Comparison of ENCODE assay signal across 20 cellular contexts in the genomic region with DNA sequence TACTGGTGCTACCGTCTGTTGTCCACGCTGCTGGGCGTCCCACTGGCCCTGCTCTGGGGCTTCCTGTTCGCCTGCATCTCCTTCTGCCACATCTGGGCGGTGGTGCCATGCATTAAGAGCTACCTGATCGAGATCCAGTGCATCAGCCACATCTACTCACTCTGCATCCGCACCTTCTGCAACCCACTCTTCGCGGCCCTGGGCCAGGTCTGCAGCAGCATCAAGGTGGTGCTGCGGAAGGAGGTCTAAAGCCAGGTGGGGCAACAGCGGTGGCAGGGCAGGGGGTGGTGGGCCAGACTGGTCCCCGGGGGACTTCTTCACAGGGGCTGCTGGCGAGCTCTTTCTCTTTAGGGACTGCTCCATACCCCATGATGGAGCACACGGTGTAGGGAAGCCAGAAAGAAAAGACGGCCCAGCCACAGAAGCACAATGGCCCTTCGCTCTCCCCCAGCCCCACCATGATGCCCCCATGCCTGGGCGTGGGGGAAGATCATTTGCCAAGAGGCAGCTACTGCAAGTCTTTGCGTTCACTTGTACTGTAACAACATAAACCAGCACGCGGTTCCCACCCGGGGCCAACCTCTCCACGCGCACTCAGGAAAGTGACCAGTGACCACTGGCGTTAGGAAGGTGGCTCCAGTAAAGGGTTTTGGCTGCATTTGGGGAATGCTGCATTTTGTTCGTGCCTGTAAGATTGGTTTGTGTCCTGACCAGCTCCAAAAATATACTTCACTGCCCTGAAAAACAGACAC. TPM values are rescaled to one million over a fixed set of nuclear protein-coding genes. Genes with fewer than 3 reads are reported as not detected.
DNase-seq lines count a peak whose midpoint lies in the region; ATAC-seq and TF ChIP-seq lines count a peak whose summit lies in the region.
"Had no signal": no experiment of that assay in that cellular context is flagged by ENCODE, and none has a peak within 500 bp of the region (broad histone marks: within the 10 kb centered on the region; RNA-seq: fewer than 3 reads in every experiment).

No MANE protein-coding gene starts in this region.

- H4K8ac ChIP-seq in neuronal stem cell (ENCODE audit: low read depth, low read length), result no peak overlapping the region

- no peak for ATAC-seq in left colon
- ATAC-seq: GM12878 had no signal

- H3K4ac ChIP-seq in neuronal stem cell (ENCODE audit: low read length), result no peak overlapping the region

- H3K4me3 ChIP-seq in SJSA1, result no peak overlapping the region
- no peak overlapping the region for H3K4me3 ChIP-seq in neuronal stem cell (ENCODE audit: low read length in 2 of 2)
- H3K4me3 ChIP-seq: BLaER1, GM12878, HAP-1 had no signal

- intact Hi-C loops in activated naive CD4-positive, alpha-beta T cell treated with anti-CD3 and anti-CD28 coated beads for 36 hours (cut with micrococcal nuclease), result no loop called here
- intact Hi-C loops in left colon (cut with DNase I, micrococcal nuclease), result no loop called here

- no peaks in the 10 kb centered on the region for H3K9me3 Mint-ChIP-seq in activated naive CD4-positive, alpha-beta T cell treated with anti-CD3 and anti-CD28 coated beads, Interleukin-2, amount 10 ng/mL, durations not matched to agents 7 days and 5 days
- H3K9me3 Mint-ChIP-seq in activated naive CD4-positive, alpha-beta T cell treated with anti-CD3 and anti-CD28 coated beads for 36 hours, result no peaks in the 10 kb centered on the region

- H3K36me3 ChIP-seq in SJSA1 (peaks cover 2% of the 10 kb centered on the region; the same call in 1 of the 2 replicates), neuronal stem cell (replicated peaks in 1 of 2; ENCODE audit: control insufficient read depth in 2 of 2, insufficient read depth in 2 of 2, low read length in 2 of 2) (no peaks in the 10 kb centered on the region)
- H3K36me3 ChIP-seq: BLaER1, HAP-1 had no signal

- no peak overlapping the region for H3K23ac ChIP-seq in neuronal stem cell (ENCODE audit: low read depth, low read length, poor library complexity)

- H3K18ac ChIP-seq in neuronal stem cell (ENCODE audit: low read length), result peak overlapping the region; percentile 77

- TF ChIP-seq POLR2A in erythroblast (IDR thresholded peaks at IDR 0.05; ENCODE audit: low read length), result no peak

- H3K27me3 ChIP-seq in SJSA1 (replicated peaks), result no peaks in the 10 kb centered on the region
- no peaks in the 10 kb centered on the region for H3K27me3 ChIP-seq in neuronal stem cell (ENCODE audit: control insufficient read depth in 3 of 3, insufficient read depth in 3 of 3, low read depth in 1 of 3, low read length in 3 of 3)
- H3K27me3 ChIP-seq: BLaER1 had no signal

- no peak overlapping the region for H2BK120ac ChIP-seq in neuronal stem cell (ENCODE audit: low read depth, low read length)

- H2AK5ac ChIP-seq in neuronal stem cell (ENCODE audit: low read depth, low read length), result peak overlapping the region; percentile 28

- peak; percentile 17 for DNase-seq in activated naive CD4-positive, alpha-beta T cell treated with anti-CD3 and anti-CD28 coated beads, Interleukin-2, amount 10 ng/mL, durations not matched to agents 7 days and 5 days
- no peak for DNase-seq in activated naive CD4-positive, alpha-beta T cell treated with anti-CD3 and anti-CD28 coated beads for 36 hours
- DNase-seq in EH (ENCODE audit: low read depth) (peak; percentile 35), SJSA1 (ENCODE audit: low read depth in 1 of 2, low spot score in 2 of 2) (no peak), neuronal stem cell (ENCODE audit: low spot score) (no peak), erythroblast (lab: John Stamatoyannopoulos, UW) (no peak), left colon (no peak)
- DNase-seq: 8988T; CD4-positive, alpha-beta memory T cell; DMS153; DMS79 had no signal

- no peaks in the 10 kb centered on the region for H3K4me1 Mint-ChIP-seq in activated naive CD4-positive, alpha-beta T cell treated with anti-CD3 and anti-CD28 coated beads, Interleukin-2, amount 10 ng/mL, durations not matched to agents 7 days and 5 days
- no peaks in the 10 kb centered on the region for H3K4me1 Mint-ChIP-seq in activated naive CD4-positive, alpha-beta T cell treated with anti-CD3 and anti-CD28 coated beads for 36 hours (ENCODE audit: low read depth)
- H3K4me1 Mint-ChIP-seq: CD4-positive, alpha-beta memory T cell had no signal

- no peaks in the 10 kb centered on the region for H3K36me3 Mint-ChIP-seq in activated naive CD4-positive, alpha-beta T cell treated with anti-CD3 and anti-CD28 coated beads, Interleukin-2, amount 10 ng/mL, durations not matched to agents 7 days and 5 days
- H3K36me3 Mint-ChIP-seq in activated naive CD4-positive, alpha-beta T cell treated with anti-CD3 and anti-CD28 coated beads for 36 hours (ENCODE audit: low read depth), result no peaks in the 10 kb centered on the region
- H3K36me3 Mint-ChIP-seq: CD14-positive monocyte; CD4-positive, alpha-beta memory T cell had no signal

- H3K27ac ChIP-seq in SJSA1 (peak overlapping the region; percentile 64), neuronal stem cell (replicated peaks; ENCODE audit: low read length) (no peak overlapping the region)
- H3K27ac ChIP-seq: BLaER1 had no signal

- H2BK15ac ChIP-seq in neuronal stem cell (ENCODE audit: low read length), result no peak overlapping the region

- no peak overlapping the region for H4K91ac ChIP-seq in neuronal stem cell (ENCODE audit: low read depth, low read length, poor library complexity)

- H2BK12ac ChIP-seq in neuronal stem cell (ENCODE audit: low read length), result no peak overlapping the region

- no peak overlapping the region for H3K14ac ChIP-seq in neuronal stem cell (ENCODE audit: low read length)

- no CpG with 5 or more reads among the region's 25 CpGs for WGBS in neuronal stem cell (ENCODE audit: extremely low coverage in 2 of 2, insufficient read length in 2 of 2, insufficient replicate concordance in 1 of 2), 2 donors

- H3K9me3 ChIP-seq in SJSA1 (replicated peaks) (no peaks in the 10 kb centered on the region), neuronal stem cell (replicated peaks in 1 of 2; ENCODE audit: control insufficient read depth in 2 of 2, insufficient read depth in 1 of 2, low read depth in 1 of 2, low read length in 2 of 2) (peaks cover 0 to 8% of the 10 kb centered on the region in 2 donors)
- H3K9me3 ChIP-seq: BLaER1, HAP-1 had no signal

- no peak overlapping the region for H3K27ac Mint-ChIP-seq in activated naive CD4-positive, alpha-beta T cell treated with anti-CD3 and anti-CD28 coated beads, Interleukin-2, amount 10 ng/mL, durations not matched to agents 7 days and 5 days
- H3K27ac Mint-ChIP-seq in activated naive CD4-positive, alpha-beta T cell treated with anti-CD3 and anti-CD28 coated beads for 36 hours, result no peak overlapping the region
- H3K27ac Mint-ChIP-seq: CD4-positive, alpha-beta memory T cell had no signal

- no peak overlapping the region for H3K4me2 ChIP-seq in neuronal stem cell (ENCODE audit: insufficient read depth, low read length, poor library complexity, severe bottlenecking)
- H3K4me2 ChIP-seq: BLaER1 had no signal

- no peak overlapping the region for H3K4me3 Mint-ChIP-seq in activated naive CD4-positive, alpha-beta T cell treated with anti-CD3 and anti-CD28 coated beads, Interleukin-2, amount 10 ng/mL, durations not matched to agents 7 days and 5 days
- no peak overlapping the region for H3K4me3 Mint-ChIP-seq in activated naive CD4-positive, alpha-beta T cell treated with anti-CD3 and anti-CD28 coated beads for 36 hours
- H3K4me3 Mint-ChIP-seq: CD4-positive, alpha-beta memory T cell had no signal

- no peak overlapping the region for H2AFZ ChIP-seq in neuronal stem cell (ENCODE audit: low read length)

- no peak overlapping the region for H2BK5ac ChIP-seq in neuronal stem cell (ENCODE audit: low read length)

- H3K79me1 ChIP-seq in neuronal stem cell (ENCODE audit: low read depth, low read length), result no peaks in the 10 kb centered on the region

- peaks cover 51% of the 10 kb centered on the region for H3K4me1 ChIP-seq in SJSA1 (replicated peaks)
- peaks cover 9 to 15% of the 10 kb centered on the region in 2 donors for H3K4me1 ChIP-seq in neuronal stem cell (ENCODE audit: control insufficient read depth in 2 of 2, insufficient read depth in 1 of 2, low read depth in 1 of 2, low read length in 2 of 2)
- H3K4me1 ChIP-seq: BLaER1 had no signal

- H3K9ac ChIP-seq in neuronal stem cell (ENCODE audit: low read depth, low read length, poor library complexity), result peak overlapping the region; percentile 18
- H3K9ac ChIP-seq: BLaER1 had no signal

- H3K27me3 Mint-ChIP-seq in activated naive CD4-positive, alpha-beta T cell treated with anti-CD3 and anti-CD28 coated beads, Interleukin-2, amount 10 ng/mL, durations not matched to agents 7 days and 5 days, result peaks cover 17% of the 10 kb centered on the region
- no peaks in the 10 kb centered on the region for H3K27me3 Mint-ChIP-seq in activated naive CD4-positive, alpha-beta T cell treated with anti-CD3 and anti-CD28 coated beads for 36 hours (ENCODE audit: low read depth)

- CTCF ChIA-PET in activated naive CD4-positive, alpha-beta T cell treated with anti-CD3 and anti-CD28 coated beads, Interleukin-2, amount 10 ng/mL, durations not matched to agents 7 days and 5 days (lab: Charles Lee), result no interaction called here
- CTCF ChIA-PET in activated naive CD4-positive, alpha-beta T cell treated with anti-CD3 and anti-CD28 coated beads for 36 hours (lab: Charles Lee), result no interaction called here

RNA-seq across cellular contexts. Expression of a gene that starts 12.2 kb away (rescaled TPM):
- total RNA-seq in activated naive CD4-positive, alpha-beta T cell treated with anti-CD3 and anti-CD28 coated beads for 36 hours, result not detected
- not detected in 2 replicates for total RNA-seq in SJSA1 (2014; rRNA removed; shearing (Covaris generic))
- polyA plus RNA-seq in neuronal stem cell (2013, experiment 1 of 2), result 0.03 TPM
- polyA plus RNA-seq in neuronal stem cell (2013, experiment 2 of 2), result 0.04 TPM
- total RNA-seq in left colon, result not detected
- total RNA-seq: A673; CD4-positive, alpha-beta memory T cell; Daoy; GM12878; H4; HT-29 had no signal
- polyA plus RNA-seq: AG04450; CD14-positive monocyte; CD4-positive, alpha-beta memory T cell; GM12878 had no signal

RNA-seq across cellular contexts. Expression of a gene that starts 23.6 kb away (rescaled TPM):
- under 1 TPM; 0.57 to 0.74 TPM for total RNA-seq in activated naive CD4-positive, alpha-beta T cell treated with anti-CD3 and anti-CD28 coated beads for 36 hours
- total RNA-seq in SJSA1 (2014; rRNA removed; shearing (Covaris generic)), result 4.4 and 5.3 TPM in 2 replicates
- 0.73 TPM for polyA plus RNA-seq in neuronal stem cell (2013, experiment 1 of 2)
- polyA plus RNA-seq in neuronal stem cell (2013, experiment 2 of 2), result 0.69 TPM
- total RNA-seq in left colon, result under 1 TPM; 0.76 to 0.81 TPM

Comparison
In these comparisons a context has a peak if more than half of its experiments do, and no peak if none do; other contexts are left out.
1. DNase-seq: peak in activated naive CD4-positive, alpha-beta T cell treated with anti-CD3 and anti-CD28 coated beads, Interleukin-2, amount 10 ng/mL, durations not matched to agents 7 days and 5 days (single experiment) and EH (single experiment); none in activated naive CD4-positive, alpha-beta T cell treated with anti-CD3 and anti-CD28 coated beads for 36 hours (single experiment), SJSA1 (0 of 2), neuronal stem cell (single experiment), erythroblast (0 of 2) and left colon (0 of 2).